Comparison of ENCODE assay signal across 14 cellular contexts in genomic region chr4:8225704-8226443, GRCh38. TPM values are rescaled to one million over a fixed set of nuclear protein-coding genes. Genes with fewer than 3 reads are reported as not detected.
DNase-seq lines count a peak whose midpoint lies in the region; ATAC-seq, FAIRE-seq and TF ChIP-seq lines count a peak whose summit lies in the region.
"Had no signal": no experiment of that assay in that cellular context is flagged by ENCODE, and none has a peak within 500 bp of the region (broad histone marks: within the 10 kb centered on the region; RNA-seq: fewer than 3 reads in every experiment).

No MANE protein-coding gene starts in this region.

- 0 out of 2 replicates have a peak, but pooled peaks have one; percentile 7 for TF ChIP-seq CTCF in HepG2 (CRISPR knock-in tag; IDR thresholded peaks at IDR 0.05)
- TF ChIP-seq CTCF in right lobe of liver (IDR thresholded peaks at IDR 0.05), result no peak
- no peak for TF ChIP-seq CTCF in Peyer's patch (IDR thresholded peaks at IDR 0.05)

- intact Hi-C loops in HepG2 (cut with micrococcal nuclease; ENCODE audit: unreplicated experiment) (loop anchor here (1.0 kb wide), 1 partner anchor 24 kb away; no protein-coding TSS in a partner anchor), right lobe of liver (cut with DNase I) (no loop called here)
- intact Hi-C loops in activated CD4-positive, alpha-beta memory T cell treated with anti-CD3 and anti-CD28 coated beads for 36 hours (cut with micrococcal nuclease), result no loop called here

- in situ Hi-C loops in HepG2 (cut with HindIII; ENCODE audit: extremely low pct_ligation_motif_present, low pct_unique_long_range_greater_than_20kb), result no loop called here

- no peak overlapping the region for H2AFZ ChIP-seq in HepG2 (ENCODE audit: low read length)

- BruUV-seq in HepG2 (replicated peaks; lab: Mats Ljungman, UMichigan), result no TSS peak

- H3K27ac ChIP-seq in HepG2 (ENCODE audit: extremely low read length, insufficient read depth, low read length) (peak overlapping the region; percentile 75), right lobe of liver (no peak overlapping the region), iPS-18a (ENCODE audit: low read length) (peak overlapping the region; percentile 80), Peyer's patch (no peak overlapping the region)
- H3K27ac ChIP-seq: ascending aorta, transverse colon had no signal

- H3K9me3 ChIP-seq in HepG2 (ENCODE audit: low read length) (no peaks in the 10 kb centered on the region), right lobe of liver (no peaks in the 10 kb centered on the region), iPS-18a (ENCODE audit: control insufficient read depth, low read depth, low read length) (no peaks in the 10 kb centered on the region), Peyer's patch (no peaks in the 10 kb centered on the region)
- H3K9me3 ChIP-seq: ascending aorta, transverse colon had no signal

- CTCF ChIA-PET in HepG2 (lab: Yijun Ruan, JAX; ENCODE audit: low intra/inter-chr PET ratio, low total read pairs), result no interaction called here
- CTCF ChIA-PET in activated CD4-positive, alpha-beta memory T cell treated with anti-CD3 and anti-CD28 coated beads for 36 hours (lab: Charles Lee), result interaction anchor here (1.0 kb wide), 2 partner anchors 16 to 49 kb away, joined by 3 to 4 read pairs; no protein-coding TSS in a partner anchor

- TF ChIP-seq POLR2A in HepG2 (IDR thresholded peaks at IDR 0.05; ENCODE audit: insufficient read depth in 1 of 2, low read depth in 2 of 2, low read length in 2 of 2) (no peak), right lobe of liver (IDR thresholded peaks at IDR 0.05) (no peak), Peyer's patch (IDR thresholded peaks at IDR 0.05) (no peak)

- DNase-seq in HepG2 (ENCODE audit: low spot score) (peak; percentile 73), right lobe of liver (no peak), NCI-H748 treated with DMSO at 0.1 percent for 48 hours (lab: John Stamatoyannopoulos, UW) (peak; percentile 55), globus pallidus (ENCODE audit: low spot score) (no peak), Peyer's patch (no peak)
- DNase-seq in activated CD4-positive, alpha-beta memory T cell treated with anti-CD3 and anti-CD28 coated beads for 36 hours, result no peak
- no peak for DNase-seq in effector CD4-positive, alpha-beta T cell
- DNase-seq: activated CD4-positive, alpha-beta T cell treated with anti-CD3 and anti-CD28 coated beads, Interleukin-2, amount 10 ng/mL, durations not matched to agents 7 days and 5 days; dorsolateral prefrontal cortex; NCI-H187 treated with DMSO at 0.1 percent for 48 hours; transverse colon had no signal

- H3K36me3 Mint-ChIP-seq in activated CD4-positive, alpha-beta memory T cell treated with anti-CD3 and anti-CD28 coated beads for 36 hours, result peaks cover 27% of the 10 kb centered on the region

- H3K9ac ChIP-seq in HepG2 (ENCODE audit: insufficient read depth, low read depth, low read length), result peak overlapping the region; percentile 28
- H3K9ac ChIP-seq in iPS-18a (ENCODE audit: low read length), result no peak overlapping the region

- peak in 1 of 2 experiments; percentile 68; a peak in 1 of 4 replicates for TF ChIP-seq EP300 in HepG2 (IDR thresholded peaks at IDR 0.05; ENCODE audit: low read depth in 2 of 2, low read length in 2 of 2)
- TF ChIP-seq EP300 in HepG2 (CRISPR knock-in tag; IDR thresholded peaks at IDR 0.05; ENCODE audit: borderline replicate concordance), result peak; percentile 32; the same call in 1 of the 2 replicates

- TF ChIP-seq RAD21 in HepG2 (CRISPR knock-in tag; IDR thresholded peaks at IDR 0.05), result no peak

- H3K4me1 ChIP-seq in HepG2 (ENCODE audit: insufficient read depth, low read length) (peaks cover 60% of the 10 kb centered on the region), right lobe of liver (peaks cover 0 to 17% (median 9%) of the 10 kb centered on the region in 4 donors), iPS-18a (ENCODE audit: control insufficient read depth, low read depth, low read length) (peaks cover 22% of the 10 kb centered on the region), Peyer's patch (peaks cover 0 to 19% (median 17%) of the 10 kb centered on the region in 4 donors)

- H3K27me3 Mint-ChIP-seq in activated CD4-positive, alpha-beta memory T cell treated with anti-CD3 and anti-CD28 coated beads for 36 hours, result no peaks in the 10 kb centered on the region
- H3K27me3 Mint-ChIP-seq: activated CD4-positive, alpha-beta T cell treated with anti-CD3 and anti-CD28 coated beads, Interleukin-2, amount 10 ng/mL, durations not matched to agents 7 days and 5 days had no signal

- POLR2A ChIA-PET in HepG2 (lab: Yijun Ruan, JAX), result interaction anchor here (1.0 to 1.9 kb wide), 6 partner anchors 13 to 49 kb away, joined by 3 to 11 read pairs (median 4); partner anchors contain the start of gene SH3TC1
- POLR2A ChIA-PET in activated CD4-positive, alpha-beta memory T cell treated with anti-CD3 and anti-CD28 coated beads for 36 hours (lab: Charles Lee), result no interaction called here

- H3K4me2 ChIP-seq in HepG2 (ENCODE audit: low read depth, low read length), result peak overlapping the region; percentile 63

- H3K4me3 ChIP-seq in HepG2 (replicated peaks in 1 of 3; ENCODE audit: insufficient read depth in 1 of 3, low read depth in 2 of 3, low read length in 3 of 3), result peak overlapping the region in 2 of 3 experiments; percentile 18 to 42; a peak in 4 of 6 replicates
- no peak overlapping the region for H3K4me3 ChIP-seq in right lobe of liver
- H3K4me3 ChIP-seq in iPS-18a (ENCODE audit: low read length), result peak overlapping the region; percentile 47
- no peak overlapping the region for H3K4me3 ChIP-seq in Peyer's patch
- H3K4me3 ChIP-seq: ascending aorta, dorsolateral prefrontal cortex, transverse colon had no signal

- no peaks in the 10 kb centered on the region for H3K79me2 ChIP-seq in HepG2 (ENCODE audit: insufficient read depth, low read length)

- no peaks in the 10 kb centered on the region for H3K9me3 Mint-ChIP-seq in activated CD4-positive, alpha-beta memory T cell treated with anti-CD3 and anti-CD28 coated beads for 36 hours
- H3K9me3 Mint-ChIP-seq: activated CD4-positive, alpha-beta T cell treated with anti-CD3 and anti-CD28 coated beads, Interleukin-2, amount 10 ng/mL, durations not matched to agents 7 days and 5 days; activated T-helper 2 cell treated with anti-CD3 and anti-CD28 coated beads, Interferon-gamma antibody, Interleukin-2, Interleukin-4, amounts not matched to agents 10 μg/mL and 5 μg/mL and 100 μg/mL, durations not matched to agents 14 hours and 24 hours and 36 hours had no signal

- no peaks in the 10 kb centered on the region for H4K20me1 ChIP-seq in HepG2 (ENCODE audit: insufficient read depth, low read length)

- WGBS in HepG2 (ENCODE audit: low lambda C conversion rate), result 21% methylated on average over 7 of the region's 10 CpGs
- WGBS in right lobe of liver (ENCODE audit: insufficient coverage, low coverage, low lambda C conversion rate, missing lambda C conversion rate), result 62% methylated on average over 5 of the region's 10 CpGs

- peaks cover 42% of the 10 kb centered on the region for H3K4me1 Mint-ChIP-seq in activated CD4-positive, alpha-beta memory T cell treated with anti-CD3 and anti-CD28 coated beads for 36 hours (ENCODE audit: low read depth)

- H3K36me3 ChIP-seq in HepG2 (replicated peaks in 1 of 2; ENCODE audit: control insufficient read depth in 1 of 2, insufficient read depth in 2 of 2, low read length in 2 of 2) (peaks cover 11 to 35% of the 10 kb centered on the region in 2 experiments), right lobe of liver (peaks cover 0 to 22% (median 9%) of the 10 kb centered on the region in 4 donors), iPS-18a (ENCODE audit: control insufficient read depth, low read depth, low read length) (no peaks in the 10 kb centered on the region), Peyer's patch (peaks cover 0 to 23% (median 0%) of the 10 kb centered on the region in 3 donors)
- H3K36me3 ChIP-seq: ascending aorta, transverse colon had no signal

- FAIRE-seq in HepG2 (lab: Jason Lieb, UNC), result peak; percentile 50

- no peaks in the 10 kb centered on the region for H3K27me3 ChIP-seq in HepG2 (ENCODE audit: control insufficient read depth in 1 of 2, insufficient read depth in 2 of 2, low read length in 2 of 2)
- no peaks in the 10 kb centered on the region for H3K27me3 ChIP-seq in right lobe of liver
- H3K27me3 ChIP-seq in iPS-18a (ENCODE audit: control insufficient read depth, insufficient read depth, low read length), result no peaks in the 10 kb centered on the region
- no peaks in the 10 kb centered on the region for H3K27me3 ChIP-seq in Peyer's patch
- H3K27me3 ChIP-seq: ascending aorta, dorsolateral prefrontal cortex, transverse colon had no signal

- no peak overlapping the region for H3K4me3 Mint-ChIP-seq in activated CD4-positive, alpha-beta memory T cell treated with anti-CD3 and anti-CD28 coated beads for 36 hours
- H3K4me3 Mint-ChIP-seq: activated CD4-positive, alpha-beta T cell treated with anti-CD3 and anti-CD28 coated beads, Interleukin-2, amount 10 ng/mL, durations not matched to agents 7 days and 5 days had no signal

- ATAC-seq in HepG2 (peak; percentile 71), right lobe of liver (no peak)

- no peak overlapping the region for H3K27ac Mint-ChIP-seq in activated CD4-positive, alpha-beta memory T cell treated with anti-CD3 and anti-CD28 coated beads for 36 hours
- H3K27ac Mint-ChIP-seq: activated CD4-positive, alpha-beta T cell treated with anti-CD3 and anti-CD28 coated beads, Interleukin-2, amount 10 ng/mL, durations not matched to agents 7 days and 5 days; activated T-helper 2 cell treated with anti-CD3 and anti-CD28 coated beads, Interferon-gamma antibody, Interleukin-2, Interleukin-4, amounts not matched to agents 10 μg/mL and 5 μg/mL and 100 μg/mL, durations not matched to agents 14 hours and 24 hours and 36 hours had no signal

RNA-seq across cellular contexts. Expression of gene SH3TC1, which starts 26.8 kb away (rescaled TPM):
- total RNA-seq in HepG2 (2016; rRNA removed; fragmentation: Illumina TruSeq; extraction: Trizol) (10.1 and 14.9 TPM in 2 replicates), right lobe of liver (10 to 100 TPM; 13.2 to 48.0 (median 24.9) TPM), Peyer's patch (10 to 100 TPM in 2 of 4 donors, 1 to 10 TPM in 2; 4.2 to 88.3 (median 11.8) TPM)
- 1.8 and 3.0 TPM in 2 replicates for total RNA-seq in HepG2 (2016; cell fraction: cytosol; rRNA removed; fragmentation: Illumina TruSeq; extraction: Trizol; ENCODE audit: low read depth)
- 7.9 and 17.3 TPM in 2 replicates for total RNA-seq in HepG2 (2016; cell fraction: insoluble cytoplasmic fraction; rRNA removed; fragmentation: Illumina TruSeq; extraction: Trizol)
- 5.6 and 6.2 TPM in 2 replicates for total RNA-seq in HepG2 (2016; cell fraction: membrane; rRNA removed; fragmentation: Illumina TruSeq; extraction: Trizol)
- 22.7 and 23.6 TPM in 2 replicates for total RNA-seq in HepG2 (2016; cell fraction: nucleus; rRNA removed; fragmentation: Illumina TruSeq; extraction: Trizol)
- polyA plus RNA-seq in HepG2 (2011; rRNA removed), result 21.8 and 27.0 TPM in 2 replicates
- polyA plus RNA-seq in HepG2 (2011; cell fraction: cytosol; rRNA removed), result 12.1 and 19.8 TPM in 2 replicates
- 113 and 146 TPM in 2 replicates for polyA plus RNA-seq in HepG2 (2011; cell fraction: nucleus; rRNA removed)
- polyA plus RNA-seq in HepG2 (2012), result 12.2 and 22.6 TPM in 2 replicates
- 1.3 and 1.5 TPM in 2 replicates for polyA plus RNA-seq in HepG2 (2016; cell fraction: cytosol; fragmentation: Illumina TruSeq; extraction: Trizol; ENCODE audit: low read depth)
- 6.1 and 6.6 TPM in 2 replicates for polyA plus RNA-seq in HepG2 (2016; cell fraction: insoluble cytoplasmic fraction; fragmentation: Illumina TruSeq; extraction: Trizol; ENCODE audit: low read depth)
- 2.1 and 2.8 TPM in 2 replicates for polyA plus RNA-seq in HepG2 (2016; cell fraction: membrane; fragmentation: Illumina TruSeq; extraction: Trizol; ENCODE audit: low read depth)
- 26.5 and 29.7 TPM in 2 replicates for polyA plus RNA-seq in HepG2 (2016; cell fraction: nucleus; fragmentation: Illumina TruSeq; extraction: Trizol; ENCODE audit: insufficient read depth, low read depth)
- 12.4 and 67.5 TPM in 2 replicates for polyA minus RNA-seq in HepG2 (2011; rRNA and poly(A)+ RNA removed; ENCODE audit: low replicate concordance)
- polyA minus RNA-seq in HepG2 (2011; cell fraction: cytosol; rRNA and poly(A)+ RNA removed), result 18.2 and 19.5 TPM in 2 replicates
- 76.5 and 77.0 TPM in 2 replicates for polyA minus RNA-seq in HepG2 (2011; cell fraction: nucleus; rRNA and poly(A)+ RNA removed)
- 10 to 100 TPM; 28.5 to 28.8 TPM for total RNA-seq in activated CD4-positive, alpha-beta memory T cell treated with anti-CD3 and anti-CD28 coated beads for 36 hours

RNA-seq across cellular contexts. Expression of gene HTRA3, which starts 43.7 kb away (rescaled TPM):
- total RNA-seq in HepG2 (2016; rRNA removed; fragmentation: Illumina TruSeq; extraction: Trizol), result not detected in 2 replicates
- not detected in 2 replicates for total RNA-seq in HepG2 (2016; cell fraction: cytosol; rRNA removed; fragmentation: Illumina TruSeq; extraction: Trizol; ENCODE audit: low read depth)
- total RNA-seq in HepG2 (2016; cell fraction: insoluble cytoplasmic fraction; rRNA removed; fragmentation: Illumina TruSeq; extraction: Trizol), result 0.04 TPM in 1 of 2 replicates, not detected in the other
- not detected in 2 replicates for total RNA-seq in HepG2 (2016; cell fraction: membrane; rRNA removed; fragmentation: Illumina TruSeq; extraction: Trizol)
- not detected in 2 replicates for total RNA-seq in HepG2 (2016; cell fraction: nucleus; rRNA removed; fragmentation: Illumina TruSeq; extraction: Trizol)
- 0.16 and 0.17 TPM in 2 replicates for polyA plus RNA-seq in HepG2 (2011; rRNA removed)
- polyA plus RNA-seq in HepG2 (2011; cell fraction: cytosol; rRNA removed), result 0.12 and 0.31 TPM in 2 replicates
- 0.12 and 0.19 TPM in 2 replicates for polyA plus RNA-seq in HepG2 (2011; cell fraction: nucleus; rRNA removed)
- polyA plus RNA-seq in HepG2 (2012), result not detected in 2 replicates
- 0.07 TPM in 1 of 2 replicates, not detected in the other for polyA plus RNA-seq in HepG2 (2016; cell fraction: cytosol; fragmentation: Illumina TruSeq; extraction: Trizol; ENCODE audit: low read depth)
- polyA plus RNA-seq in HepG2 (2016; cell fraction: insoluble cytoplasmic fraction; fragmentation: Illumina TruSeq; extraction: Trizol; ENCODE audit: low read depth), result not detected in 2 replicates
- not detected in 2 replicates for polyA plus RNA-seq in HepG2 (2016; cell fraction: membrane; fragmentation: Illumina TruSeq; extraction: Trizol; ENCODE audit: low read depth)
- polyA plus RNA-seq in HepG2 (2016; cell fraction: nucleus; fragmentation: Illumina TruSeq; extraction: Trizol; ENCODE audit: insufficient read depth, low read depth), result not detected in 2 replicates
- polyA minus RNA-seq in HepG2 (2011; rRNA and poly(A)+ RNA removed; ENCODE audit: low replicate concordance), result 0.18 and 0.47 TPM in 2 replicates
- polyA minus RNA-seq in HepG2 (2011; cell fraction: cytosol; rRNA and poly(A)+ RNA removed), result not detected in 2 replicates
- polyA minus RNA-seq in HepG2 (2011; cell fraction: nucleus; rRNA and poly(A)+ RNA removed), result not detected in 2 replicates
- 1 to 10 TPM in 3 of 6 experiments, under 1 TPM in 3; 0.32 to 1.6 (median 1.0) TPM for total RNA-seq in right lobe of liver
- 10 to 100 TPM in 1 of 4 donors, 1 to 10 TPM in 3; 3.3 to 43.7 (median 7.9) TPM for total RNA-seq in Peyer's patch
- not detected for total RNA-seq in activated CD4-positive, alpha-beta memory T cell treated with anti-CD3 and anti-CD28 coated beads for 36 hours
- total RNA-seq: activated CD4-positive, alpha-beta T cell treated with anti-CD3 and anti-CD28 coated beads, Interleukin-2, amount 10 ng/mL, durations not matched to agents 7 days and 5 days had no signal

Comparison
In these comparisons a context has a peak if more than half of its experiments do, and no peak if none do; other contexts are left out.
1. DNase-seq: peak in HepG2 (single experiment) and NCI-H748 treated with DMSO at 0.1 percent for 48 hours (single experiment); none in right lobe of liver (0 of 3), globus pallidus (single experiment), Peyer's patch (0 of 3), activated CD4-positive, alpha-beta memory T cell treated with anti-CD3 and anti-CD28 coated beads for 36 hours (single experiment) and effector CD4-positive, alpha-beta T cell (single experiment).
2. H3K27ac ChIP-seq: peak in HepG2 (single experiment) and iPS-18a (single experiment); none in right lobe of liver (0 of 3) and Peyer's patch (0 of 4).
3. H3K4me3 ChIP-seq: peak in HepG2 (2 of 3) and iPS-18a (single experiment); none in right lobe of liver (0 of 3) and Peyer's patch (0 of 4).